ENCODE assay signal across 1 cellular context in genomic region chr16:3611145-3611977, GRCh38.
TF ChIP-seq lines count a peak whose summit lies in the region.

Gene SLX4 (minus strand): TSS chr16:3611606. CDS start chr16:3608964, 2,642 bp downstream.

TF ChIP-seq in HepG2, 621 proteins besides CTCF, POLR2A, EP300 and RAD21 (continued from another document):
- TF ChIP-seq, protein P1, sequence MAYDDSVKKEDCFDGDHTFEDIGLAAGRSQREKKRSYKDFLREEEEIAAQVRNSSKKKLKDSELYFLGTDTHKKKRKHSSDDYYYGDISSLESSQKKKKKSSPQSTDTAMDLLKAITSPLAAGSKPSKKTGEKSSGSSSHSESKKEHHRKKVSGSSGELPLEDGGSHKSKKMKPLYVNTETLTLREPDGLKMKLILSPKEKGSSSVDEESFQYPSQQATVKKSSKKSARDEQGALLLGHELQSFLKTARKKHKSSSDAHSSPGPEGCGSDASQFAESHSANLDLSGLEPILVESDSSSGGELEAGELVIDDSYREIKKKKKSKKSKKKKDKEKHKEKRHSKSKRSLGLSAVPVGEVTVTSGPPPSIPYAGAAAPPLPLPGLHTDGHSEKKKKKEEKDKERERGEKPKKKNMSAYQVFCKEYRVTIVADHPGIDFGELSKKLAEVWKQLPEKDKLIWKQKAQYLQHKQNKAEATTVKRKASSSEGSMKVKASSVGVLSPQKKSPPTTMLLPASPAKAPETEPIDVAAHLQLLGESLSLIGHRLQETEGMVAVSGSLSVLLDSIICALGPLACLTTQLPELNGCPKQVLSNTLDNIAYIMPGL (CRISPR knock-in tag; IDR thresholded peaks at IDR 0.05; ENCODE audit: borderline replicate concordance in 1 of 2, low read depth in 1 of 2) = peak; percentile 12 to 35; a peak in 2 of 4 replicates
- TF ChIP-seq ARID4A (CRISPR knock-in tag; IDR thresholded peaks at IDR 0.05; ENCODE audit: borderline replicate concordance) (peak; percentile 83), ZFP91 (CRISPR knock-in tag; IDR thresholded peaks at IDR 0.05; ENCODE audit: borderline replicate concordance) (peak; percentile 75; the same call in 1 of the 2 replicates), MAF1 (CRISPR knock-in tag; IDR thresholded peaks at IDR 0.05; ENCODE audit: borderline replicate concordance) (no peak), ETS1 (CRISPR knock-in tag; IDR thresholded peaks at IDR 0.05) (no peak), ZNF350 (CRISPR knock-in tag; IDR thresholded peaks at IDR 0.05; ENCODE audit: borderline replicate concordance, low read depth) (peak; percentile 67; the same call in 1 of the 2 replicates), ZBTB7B (CRISPR knock-in tag; IDR thresholded peaks at IDR 0.05) (no peak), REXO4 (CRISPR knock-in tag; IDR thresholded peaks at IDR 0.05; ENCODE audit: borderline replicate concordance) (no peak), EED (CRISPR knock-in tag; IDR thresholded peaks at IDR 0.05) (no peak), SP1 (IDR thresholded peaks at IDR 0.05) (no peak), SP1 (CRISPR knock-in tag; IDR thresholded peaks at IDR 0.05) (no peak), BHLHE40 (IDR thresholded peaks at IDR 0.05; ENCODE audit: low read length) (no peak), SATB2 (CRISPR knock-in tag; IDR thresholded peaks at IDR 0.05) (no peak), ZNF614 (CRISPR knock-in tag; IDR thresholded peaks at IDR 0.05; ENCODE audit: borderline replicate concordance) (no peak), ZNF629 (CRISPR knock-in tag; conservative IDR thresholded peaks at IDR 0.05) (no peak), ZNF776 (CRISPR knock-in tag; IDR thresholded peaks at IDR 0.05) (no peak), MXD1 (CRISPR knock-in tag; IDR thresholded peaks at IDR 0.05) (no peak; the same call in 1 of the 2 replicates), CENPX (CRISPR knock-in tag; IDR thresholded peaks at IDR 0.05) (no peak), ZNF160 (CRISPR knock-in tag; IDR thresholded peaks at IDR 0.05) (no peak), ZNF18 (CRISPR knock-in tag; IDR thresholded peaks at IDR 0.05; ENCODE audit: insufficient replicate concordance) (no peak)
- TF ChIP-seq, protein P2, sequence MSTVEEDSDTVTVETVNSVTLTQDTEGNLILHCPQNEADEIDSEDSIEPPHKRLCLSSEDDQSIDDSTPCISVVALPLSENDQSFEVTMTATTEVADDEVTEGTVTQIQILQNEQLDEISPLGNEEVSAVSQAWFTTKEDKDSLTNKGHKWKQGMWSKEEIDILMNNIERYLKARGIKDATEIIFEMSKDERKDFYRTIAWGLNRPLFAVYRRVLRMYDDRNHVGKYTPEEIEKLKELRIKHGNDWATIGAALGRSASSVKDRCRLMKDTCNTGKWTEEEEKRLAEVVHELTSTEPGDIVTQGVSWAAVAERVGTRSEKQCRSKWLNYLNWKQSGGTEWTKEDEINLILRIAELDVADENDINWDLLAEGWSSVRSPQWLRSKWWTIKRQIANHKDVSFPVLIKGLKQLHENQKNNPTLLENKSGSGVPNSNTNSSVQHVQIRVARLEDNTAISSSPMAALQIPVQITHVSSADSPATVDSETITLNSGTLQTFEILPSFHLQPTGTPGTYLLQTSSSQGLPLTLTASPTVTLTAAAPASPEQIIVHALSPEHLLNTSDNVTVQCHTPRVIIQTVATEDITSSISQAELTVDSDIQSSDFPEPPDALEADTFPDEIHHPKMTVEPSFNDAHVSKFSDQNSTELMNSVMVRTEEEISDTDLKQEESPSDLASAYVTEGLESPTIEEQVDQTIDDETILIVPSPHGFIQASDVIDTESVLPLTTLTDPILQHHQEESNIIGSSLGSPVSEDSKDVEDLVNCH (CRISPR knock-in tag; IDR thresholded peaks at IDR 0.05) = no peak; the same call in 1 of the 2 replicates
- TF ChIP-seq, protein P3, sequence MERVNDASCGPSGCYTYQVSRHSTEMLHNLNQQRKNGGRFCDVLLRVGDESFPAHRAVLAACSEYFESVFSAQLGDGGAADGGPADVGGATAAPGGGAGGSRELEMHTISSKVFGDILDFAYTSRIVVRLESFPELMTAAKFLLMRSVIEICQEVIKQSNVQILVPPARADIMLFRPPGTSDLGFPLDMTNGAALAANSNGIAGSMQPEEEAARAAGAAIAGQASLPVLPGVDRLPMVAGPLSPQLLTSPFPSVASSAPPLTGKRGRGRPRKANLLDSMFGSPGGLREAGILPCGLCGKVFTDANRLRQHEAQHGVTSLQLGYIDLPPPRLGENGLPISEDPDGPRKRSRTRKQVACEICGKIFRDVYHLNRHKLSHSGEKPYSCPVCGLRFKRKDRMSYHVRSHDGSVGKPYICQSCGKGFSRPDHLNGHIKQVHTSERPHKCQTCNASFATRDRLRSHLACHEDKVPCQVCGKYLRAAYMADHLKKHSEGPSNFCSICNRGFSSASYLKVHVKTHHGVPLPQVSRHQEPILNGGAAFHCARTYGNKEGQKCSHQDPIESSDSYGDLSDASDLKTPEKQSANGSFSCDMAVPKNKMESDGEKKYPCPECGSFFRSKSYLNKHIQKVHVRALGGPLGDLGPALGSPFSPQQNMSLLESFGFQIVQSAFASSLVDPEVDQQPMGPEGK (CRISPR knock-in tag; IDR thresholded peaks at IDR 0.05) = peak; percentile 36; the same call in 1 of the 2 replicates
- TF ChIP-seq, protein P4, sequence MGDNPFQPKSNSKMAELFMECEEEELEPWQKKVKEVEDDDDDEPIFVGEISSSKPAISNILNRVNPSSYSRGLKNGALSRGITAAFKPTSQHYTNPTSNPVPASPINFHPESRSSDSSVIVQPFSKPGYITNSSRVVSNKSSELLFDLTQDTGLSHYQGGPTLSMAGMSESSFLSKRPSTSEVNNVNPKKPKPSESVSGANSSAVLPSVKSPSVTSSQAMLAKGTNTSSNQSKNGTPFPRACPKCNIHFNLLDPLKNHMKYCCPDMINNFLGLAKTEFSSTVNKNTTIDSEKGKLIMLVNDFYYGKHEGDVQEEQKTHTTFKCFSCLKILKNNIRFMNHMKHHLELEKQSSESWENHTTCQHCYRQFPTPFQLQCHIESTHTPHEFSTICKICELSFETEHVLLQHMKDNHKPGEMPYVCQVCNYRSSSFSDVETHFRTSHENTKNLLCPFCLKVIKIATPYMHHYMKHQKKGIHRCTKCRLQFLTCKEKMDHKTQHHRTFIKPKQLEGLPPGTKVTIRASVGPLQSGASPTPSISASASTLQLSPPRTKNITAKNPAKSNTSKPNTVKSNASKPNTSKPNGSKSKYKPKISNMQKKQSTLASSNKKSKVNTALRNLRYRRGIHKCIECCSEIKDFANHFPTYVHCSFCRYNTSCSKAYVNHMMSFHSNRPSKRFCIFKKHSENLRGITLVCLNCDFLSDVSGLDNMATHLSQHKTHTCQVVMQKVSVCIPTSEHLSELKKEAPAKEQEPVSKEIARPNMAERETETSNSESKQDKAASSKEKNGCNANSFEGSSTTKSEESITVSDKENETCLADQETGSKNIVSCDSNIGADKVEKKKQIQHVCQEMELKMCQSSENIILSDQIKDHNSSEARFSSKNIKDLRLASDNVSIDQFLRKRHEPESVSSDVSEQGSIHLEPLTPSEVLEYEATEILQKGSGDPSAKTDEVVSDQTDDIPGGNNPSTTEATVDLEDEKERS (CRISPR knock-in tag; IDR thresholded peaks at IDR 0.05) = 0 out of 2 replicates have a peak, but pooled peaks have one; percentile 38
- TF ChIP-seq, protein P5, sequence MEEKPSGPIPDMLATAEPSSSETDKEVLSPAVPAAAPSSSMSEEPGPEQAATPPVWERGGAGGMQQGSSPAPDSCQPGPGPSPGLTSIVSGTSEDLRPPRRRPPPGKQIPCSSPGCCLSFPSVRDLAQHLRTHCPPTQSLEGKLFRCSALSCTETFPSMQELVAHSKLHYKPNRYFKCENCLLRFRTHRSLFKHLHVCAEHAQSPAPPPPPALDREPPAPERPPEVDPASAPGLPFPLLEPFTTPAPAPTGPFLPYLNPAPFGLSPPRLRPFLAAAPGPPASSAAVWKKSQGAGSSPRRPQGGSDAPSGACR (CRISPR knock-in tag; IDR thresholded peaks at IDR 0.05) = no peak
TF ChIP-seq in HepG2: peak in this region for 128.
